ENCODE assay signal across 12 cellular contexts in genomic region chr10:110992011-110992800, GRCh38.
A peak's percentile ranks its signal among the peaks of the same experiment; 100 is the strongest.
DNase-seq lines count a peak whose midpoint lies in the region; ATAC-seq, FAIRE-seq and TF ChIP-seq lines count a peak whose summit lies in the region.
"Had no signal": no experiment of that assay in that cellular context is flagged by ENCODE, and none has a peak within 500 bp of the region (broad histone marks: within the 10 kb centered on the region; RNA-seq: fewer than 3 reads in every experiment).

No MANE protein-coding gene starts in this region.

- H4K8ac ChIP-seq in IMR-90 (ENCODE audit: low read depth in 2 of 2, low read length in 2 of 2): no peak overlapping the region

- no peak overlapping the region for H3K23ac ChIP-seq in IMR-90 (ENCODE audit: low read depth, low read length)

- H3K79me1 ChIP-seq in IMR-90 (ENCODE audit: low read depth in 1 of 2, low read length in 2 of 2): peaks cover 11 to 18% of the 10 kb centered on the region in 2 experiments

- no peaks in the 10 kb centered on the region for H3K9me3 ChIP-seq in CD4-positive, alpha-beta memory T cell (ENCODE audit: control insufficient read depth in 1 of 2, low read length in 2 of 2)
- no peaks in the 10 kb centered on the region for H3K9me3 ChIP-seq in IMR-90 (ENCODE audit: control insufficient read depth, insufficient read depth, low read length)
- H3K9me3 ChIP-seq: Caco-2 had no signal

- POLR2A ChIA-PET in CD4-positive, alpha-beta memory T cell (lab: Charles Lee; ENCODE audit: partially characterized antibody): interaction anchor here (1.8 kb wide), 1 partner anchor 73 kb away, joined by 14 read pairs; the partner anchor contains the start of genes BBIP1 and SHOC2
- POLR2A ChIA-PET in IMR-90 (lab: Charles Lee; ENCODE audit: unreplicated experiment): no interaction called here

- H3K27ac Mint-ChIP-seq in CD4-positive, alpha-beta memory T cell: peak overlapping the region in 6 of 7 donors; percentile 11 to 75 (median 64)
- peak overlapping the region in 4 of 6 donors; percentile 11 to 76 (median 42) for H3K27ac Mint-ChIP-seq in naive B cell
- H3K27ac Mint-ChIP-seq: IgD-negative memory B cell had no signal

- H3K9me3 Mint-ChIP-seq in CD4-positive, alpha-beta memory T cell: no peaks in the 10 kb centered on the region
- no peaks in the 10 kb centered on the region for H3K9me3 Mint-ChIP-seq in naive B cell
- H3K9me3 Mint-ChIP-seq: IgD-negative memory B cell had no signal

- TF ChIP-seq CTCF in IMR-90 (conservative IDR thresholded peaks at IDR 0.05; ENCODE audit: low read depth, low read length): no peak
- no peak for TF ChIP-seq CTCF in bronchial epithelial cell (IDR thresholded peaks at IDR 0.05; ENCODE audit: insufficient read depth, low read length, severe bottlenecking)
- no peak for TF ChIP-seq CTCF in brain microvascular endothelial cell (IDR thresholded peaks at IDR 0.05; ENCODE audit: low read depth, low read length, missing control alignments)

- H3K4me3 Mint-ChIP-seq in CD4-positive, alpha-beta memory T cell: peak overlapping the region in 6 of 8 donors; percentile 24 to 79 (median 64)
- H3K4me3 Mint-ChIP-seq in naive B cell: no peak overlapping the region
- H3K4me3 Mint-ChIP-seq: IgD-negative memory B cell had no signal

- peaks cover 5% of the 10 kb centered on the region; the same call in 1 of the 2 replicates for H4K20me1 ChIP-seq in IMR-90 (ENCODE audit: insufficient read depth, low read length)

- no peaks in the 10 kb centered on the region for H3K27me3 Mint-ChIP-seq in CD4-positive, alpha-beta memory T cell
- no peaks in the 10 kb centered on the region for H3K27me3 Mint-ChIP-seq in naive B cell
- H3K27me3 Mint-ChIP-seq: IgD-negative memory B cell had no signal

- H4K91ac ChIP-seq in IMR-90 (ENCODE audit: insufficient read depth, low read depth, low read length): no peak overlapping the region

- H3K27ac ChIP-seq in CD4-positive, alpha-beta memory T cell (ENCODE audit: low read depth, low read length): no peak overlapping the region
- H3K27ac ChIP-seq in IMR-90 (ENCODE audit: insufficient read depth, low read length) (no peak overlapping the region), brain microvascular endothelial cell (no peak overlapping the region)

- H2AFZ ChIP-seq in IMR-90 (replicated peaks; ENCODE audit: low read length, poor library complexity): no peak overlapping the region

- H3K4me3 ChIP-seq in CD4-positive, alpha-beta memory T cell (ENCODE audit: low read length in 2 of 2): no peak overlapping the region
- H3K4me3 ChIP-seq in IMR-90 (ENCODE audit: insufficient read depth, low read depth, low read length) (no peak overlapping the region), bronchial epithelial cell (ENCODE audit: low read depth, low read length) (no peak overlapping the region), brain microvascular endothelial cell (ENCODE audit: low read depth, low read length) (no peak overlapping the region)

- no peak overlapping the region for H3K9ac ChIP-seq in IMR-90 (ENCODE audit: low read depth, low read length)

- no peak overlapping the region for H2BK15ac ChIP-seq in IMR-90 (ENCODE audit: low read depth, low read length)

- H3K9me1 ChIP-seq in IMR-90 (ENCODE audit: insufficient read depth, low read length): no peaks in the 10 kb centered on the region

- no peak for TF ChIP-seq RAD21 in IMR-90 (IDR thresholded peaks at IDR 0.05; ENCODE audit: low read length)

- peaks cover 30 to 34% of the 10 kb centered on the region in 2 donors for H3K36me3 Mint-ChIP-seq in CD4-positive, alpha-beta memory T cell
- H3K36me3 Mint-ChIP-seq in naive B cell: peaks cover 0 to 35% of the 10 kb centered on the region in 2 donors

- ATAC-seq in IMR-90 (ENCODE audit: low read depth) (peak; percentile 25; the same call in 1 of the 2 replicates), naive B cell (ENCODE audit: low read depth in 2 of 2) (no peak), GM21529 (IDR thresholded peaks at IDR 0.05; ENCODE audit: unreplicated experiment) (no peak)

- H3K4me1 Mint-ChIP-seq in CD4-positive, alpha-beta memory T cell: peaks cover 28 to 57% (median 41%) of the 10 kb centered on the region in 4 donors
- H3K4me1 Mint-ChIP-seq in naive B cell: peaks cover 28 to 47% (median 35%) of the 10 kb centered on the region in 3 donors

- TF ChIP-seq POLR2A in IMR-90 (IDR thresholded peaks at IDR 0.05; ENCODE audit: low read depth, low read length): no peak

- no CpG with 5 or more reads among the region's 3 CpGs for WGBS in IMR-90 (ENCODE audit: extremely low coverage in 2 of 2, insufficient read length in 1 of 2), 2 experiments

- peaks cover 27% of the 10 kb centered on the region for H3K4me1 ChIP-seq in CD4-positive, alpha-beta memory T cell (ENCODE audit: insufficient read depth, low read length)
- peaks cover 1% of the 10 kb centered on the region; the same call in 1 of the 2 replicates for H3K4me1 ChIP-seq in IMR-90 (ENCODE audit: control insufficient read depth, insufficient read depth, low read length)
- H3K4me1 ChIP-seq: Caco-2 had no signal

- H2BK5ac ChIP-seq in IMR-90 (ENCODE audit: low read depth, low read length, poor library complexity, severe bottlenecking): no peak overlapping the region

- no peaks in the 10 kb centered on the region for H3K36me3 ChIP-seq in CD4-positive, alpha-beta memory T cell (ENCODE audit: insufficient read depth, low read length)
- H3K36me3 ChIP-seq in IMR-90 (ENCODE audit: control insufficient read depth, insufficient read depth, low read length) (peaks cover 2% of the 10 kb centered on the region), bronchial epithelial cell (ENCODE audit: control insufficient read depth, insufficient read depth, low read length) (no peaks in the 10 kb centered on the region), brain microvascular endothelial cell (replicated peaks) (no peaks in the 10 kb centered on the region)

- no peak for DNase-seq in CD4-positive, alpha-beta memory T cell
- DNase-seq in IMR-90 (peak; percentile 44), bronchial epithelial cell (ENCODE audit: low read depth) (peak; percentile 25), naive B cell (no peak), brain microvascular endothelial cell (no peak), mucosa of gallbladder (ENCODE audit: low spot score) (no peak), DMS79 (lab: John Stamatoyannopoulos, UW) (no peak)
- DNase-seq: Caco-2, NCI-H1694, NCI-H82 had no signal

- no peak overlapping the region for H3K18ac ChIP-seq in IMR-90 (ENCODE audit: low read depth, low read length)

- H3K56ac ChIP-seq in IMR-90 (ENCODE audit: extremely low read depth, insufficient read depth, low read length): no peak overlapping the region

- no peak overlapping the region for H3K4ac ChIP-seq in IMR-90 (ENCODE audit: low read depth, low read length)

- H3K14ac ChIP-seq in IMR-90 (replicated peaks; ENCODE audit: low read depth, low read length): no peak overlapping the region

- CTCF ChIA-PET in CD4-positive, alpha-beta memory T cell (lab: Charles Lee; ENCODE audit: partially characterized antibody): interaction anchor here (1.4 kb wide), 1 partner anchor 188 kb away, joined by 5 read pairs; no protein-coding TSS in a partner anchor
- CTCF ChIA-PET in IMR-90 (lab: Yijun Ruan, JAX): no interaction called here

- intact Hi-C loops in CD4-positive, alpha-beta memory T cell (cut with micrococcal nuclease): loop anchor here (5.0 kb wide), 1 partner anchor 245 kb away; no protein-coding TSS in a partner anchor
- intact Hi-C loops in IMR-90 (cut with micrococcal nuclease): loop anchor here (10.0 kb wide), 1 partner anchor 247 kb away; no protein-coding TSS in a partner anchor

- dilution Hi-C loops in IMR-90 (cut with HindIII; ENCODE audit: low sequenced_read_pairs, unreplicated experiment): no loop called here

- no peaks in the 10 kb centered on the region for H3K27me3 ChIP-seq in CD4-positive, alpha-beta memory T cell (ENCODE audit: insufficient read depth, low read length)
- H3K27me3 ChIP-seq in IMR-90 (ENCODE audit: control insufficient read depth, insufficient read depth, low read length) (no peaks in the 10 kb centered on the region), bronchial epithelial cell (ENCODE audit: control insufficient read depth, insufficient read depth, low read length) (no peaks in the 10 kb centered on the region), brain microvascular endothelial cell (replicated peaks) (no peaks in the 10 kb centered on the region)

- H2BK20ac ChIP-seq in IMR-90 (ENCODE audit: low read depth, low read length): no peak overlapping the region

- FAIRE-seq in bronchial epithelial cell (lab: Jason Lieb, UNC): no peak

- H2AK5ac ChIP-seq in IMR-90 (ENCODE audit: low read depth, low read length): no peak overlapping the region

- H2BK120ac ChIP-seq in IMR-90 (ENCODE audit: low read depth, low read length): no peak overlapping the region

- peak overlapping the region; percentile 11; the same call in 1 of the 2 replicates for H3K4me2 ChIP-seq in IMR-90 (ENCODE audit: low read depth, low read length)

- in situ Hi-C loops in IMR-90 (cut with MboI; ENCODE audit: low sequenced_read_pairs): no loop called here
- in situ Hi-C loops in brain microvascular endothelial cell (cut with HindIII; ENCODE audit: low pct_ligation_motif_present, low sequenced_read_pairs): no loop called here

- H4K5ac ChIP-seq in IMR-90 (ENCODE audit: low read depth, low read length): no peak overlapping the region

- H2AK9ac ChIP-seq in IMR-90 (replicated peaks; ENCODE audit: low read depth, low read length, poor library complexity): no peak overlapping the region

- BruUV-seq in IMR-90 (replicated peaks; lab: Mats Ljungman, UMichigan): no TSS peak

TF ChIP-seq in IMR-90, 13 proteins besides CTCF, POLR2A, EP300 and RAD21 (continues in another document):
- TF ChIP-seq CEBPB (IDR thresholded peaks at IDR 0.05; ENCODE audit: low read depth, low read length) (no peak), USF2 (IDR thresholded peaks at IDR 0.05; ENCODE audit: low read depth, low read length) (no peak), RFX5 (IDR thresholded peaks at IDR 0.05; ENCODE audit: low read depth, low read length) (no peak), MAZ (IDR thresholded peaks at IDR 0.05; ENCODE audit: borderline replicate concordance, low read depth, low read length) (no peak), BHLHE40 (IDR thresholded peaks at IDR 0.05; ENCODE audit: low read depth, low read length) (no peak), MAFK (IDR thresholded peaks at IDR 0.05; ENCODE audit: low read depth, low read length) (no peak), SMC3 (IDR thresholded peaks at IDR 0.05; ENCODE audit: low read depth, low read length) (no peak), CHD1 (IDR thresholded peaks at IDR 0.05; ENCODE audit: low read depth, low read length) (no peak), FOS (IDR thresholded peaks at IDR 0.05; ENCODE audit: low read depth, low read length) (no peak), NFE2L2 (IDR thresholded peaks at IDR 0.05; ENCODE audit: low read depth, low read length) (no peak)

Comparison
In these comparisons a context has a peak if more than half of its experiments do, and no peak if none do; other contexts are left out.
1. DNase-seq: peak in IMR-90 (single experiment) and bronchial epithelial cell (single experiment); none in CD4-positive, alpha-beta memory T cell (0 of 5), naive B cell (single experiment), brain microvascular endothelial cell (single experiment), mucosa of gallbladder (single experiment) and DMS79 (single experiment).
2. H3K4me3 Mint-ChIP-seq: peak in CD4-positive, alpha-beta memory T cell (6 of 8); none in naive B cell (0 of 8).